In the genomic region with DNA sequence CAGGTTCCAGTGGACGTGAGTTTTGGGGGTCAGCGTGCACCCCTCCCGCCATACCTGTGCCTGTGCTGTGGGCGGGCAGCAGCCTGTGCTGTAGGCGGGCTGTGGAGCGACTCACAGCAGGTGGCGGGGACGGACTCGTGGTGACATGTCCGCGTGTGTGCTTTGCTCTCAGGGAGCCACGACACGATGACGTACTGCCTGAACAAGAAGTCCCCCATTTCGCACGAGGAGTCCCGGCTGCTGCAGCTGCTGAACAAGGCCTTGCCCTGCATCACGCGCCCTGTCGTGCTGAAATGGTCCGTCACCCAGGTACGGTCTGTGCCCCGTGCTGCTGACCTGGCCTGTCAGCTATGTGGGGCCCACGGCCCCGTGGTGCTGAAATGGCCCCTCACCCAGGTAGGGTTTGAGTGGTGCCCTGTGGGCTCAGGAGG, we compare ENCODE assay signal across 1 cellular context.
TF ChIP-seq lines count a peak whose summit lies in the region.

No MANE protein-coding gene starts in this region.

TF ChIP-seq in WTC11, 78 proteins besides CTCF, POLR2A, EP300 and RAD21 (continued from another document):
- TF ChIP-seq, protein P1, sequence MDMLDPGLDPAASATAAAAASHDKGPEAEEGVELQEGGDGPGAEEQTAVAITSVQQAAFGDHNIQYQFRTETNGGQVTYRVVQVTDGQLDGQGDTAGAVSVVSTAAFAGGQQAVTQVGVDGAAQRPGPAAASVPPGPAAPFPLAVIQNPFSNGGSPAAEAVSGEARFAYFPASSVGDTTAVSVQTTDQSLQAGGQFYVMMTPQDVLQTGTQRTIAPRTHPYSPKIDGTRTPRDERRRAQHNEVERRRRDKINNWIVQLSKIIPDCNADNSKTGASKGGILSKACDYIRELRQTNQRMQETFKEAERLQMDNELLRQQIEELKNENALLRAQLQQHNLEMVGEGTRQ (CRISPR knock-in tag; IDR thresholded peaks at IDR 0.05), result no peak
- TF ChIP-seq, protein P2, sequence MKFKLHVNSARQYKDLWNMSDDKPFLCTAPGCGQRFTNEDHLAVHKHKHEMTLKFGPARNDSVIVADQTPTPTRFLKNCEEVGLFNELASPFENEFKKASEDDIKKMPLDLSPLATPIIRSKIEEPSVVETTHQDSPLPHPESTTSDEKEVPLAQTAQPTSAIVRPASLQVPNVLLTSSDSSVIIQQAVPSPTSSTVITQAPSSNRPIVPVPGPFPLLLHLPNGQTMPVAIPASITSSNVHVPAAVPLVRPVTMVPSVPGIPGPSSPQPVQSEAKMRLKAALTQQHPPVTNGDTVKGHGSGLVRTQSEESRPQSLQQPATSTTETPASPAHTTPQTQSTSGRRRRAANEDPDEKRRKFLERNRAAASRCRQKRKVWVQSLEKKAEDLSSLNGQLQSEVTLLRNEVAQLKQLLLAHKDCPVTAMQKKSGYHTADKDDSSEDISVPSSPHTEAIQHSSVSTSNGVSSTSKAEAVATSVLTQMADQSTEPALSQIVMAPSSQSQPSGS (CRISPR knock-in tag; IDR thresholded peaks at IDR 0.05; ENCODE audit: borderline replicate concordance, low read depth), result no peak
- TF ChIP-seq SMAD4 (CRISPR knock-in tag; IDR thresholded peaks at IDR 0.05), result no peak
- TF ChIP-seq, protein P3, sequence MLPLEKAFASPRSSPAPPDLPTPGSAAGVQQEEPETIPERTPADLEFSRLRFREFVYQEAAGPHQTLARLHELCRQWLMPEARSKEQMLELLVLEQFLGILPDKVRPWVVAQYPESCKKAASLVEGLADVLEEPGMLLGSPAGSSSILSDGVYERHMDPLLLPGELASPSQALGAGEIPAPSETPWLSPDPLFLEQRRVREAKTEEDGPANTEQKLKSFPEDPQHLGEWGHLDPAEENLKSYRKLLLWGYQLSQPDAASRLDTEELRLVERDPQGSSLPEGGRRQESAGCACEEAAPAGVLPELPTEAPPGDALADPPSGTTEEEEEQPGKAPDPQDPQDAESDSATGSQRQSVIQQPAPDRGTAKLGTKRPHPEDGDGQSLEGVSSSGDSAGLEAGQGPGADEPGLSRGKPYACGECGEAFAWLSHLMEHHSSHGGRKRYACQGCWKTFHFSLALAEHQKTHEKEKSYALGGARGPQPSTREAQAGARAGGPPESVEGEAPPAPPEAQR (CRISPR knock-in tag; IDR thresholded peaks at IDR 0.05), result no peak
TF ChIP-seq in WTC11: peak in this region for 0.
